6 cellular contexts compared by ENCODE assay signal in the genomic region with DNA sequence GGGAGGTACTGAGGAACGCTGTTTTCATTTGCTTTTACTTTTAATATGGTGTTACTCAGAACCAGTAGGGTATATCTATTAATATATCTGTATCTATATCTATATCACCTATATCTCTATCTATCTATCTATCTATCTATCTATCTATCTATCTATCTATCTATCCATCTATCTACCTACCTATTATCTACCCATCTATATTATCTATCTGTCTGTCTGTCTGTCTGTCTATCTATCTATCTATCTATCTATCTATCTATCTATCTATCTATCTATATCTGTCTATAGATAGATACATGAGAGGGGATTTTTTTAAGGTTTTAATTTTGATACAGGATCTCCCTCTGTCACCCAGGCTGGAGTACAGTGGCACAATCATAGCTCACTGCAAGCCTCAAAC. TPM values are rescaled to one million over a fixed set of nuclear protein-coding genes. Genes with fewer than 3 reads are reported as not detected.
"Had no signal": no experiment of that assay in that cellular context is flagged by ENCODE, and none has a peak within 500 bp of the region (broad histone marks: within the 10 kb centered on the region; RNA-seq: fewer than 3 reads in every experiment).

No MANE protein-coding gene starts in this region.

RNA-seq across cellular contexts. Expression of gene GDNF, which starts 23.1 kb away (rescaled TPM):
- total RNA-seq: left lung, lower lobe of right lung, lung, lung microvascular endothelial cell, mononuclear cell had no signal
- polyA plus RNA-seq: immature natural killer cell had no signal
